ENCODE assay signal across 1 cellular context in the genomic region with DNA sequence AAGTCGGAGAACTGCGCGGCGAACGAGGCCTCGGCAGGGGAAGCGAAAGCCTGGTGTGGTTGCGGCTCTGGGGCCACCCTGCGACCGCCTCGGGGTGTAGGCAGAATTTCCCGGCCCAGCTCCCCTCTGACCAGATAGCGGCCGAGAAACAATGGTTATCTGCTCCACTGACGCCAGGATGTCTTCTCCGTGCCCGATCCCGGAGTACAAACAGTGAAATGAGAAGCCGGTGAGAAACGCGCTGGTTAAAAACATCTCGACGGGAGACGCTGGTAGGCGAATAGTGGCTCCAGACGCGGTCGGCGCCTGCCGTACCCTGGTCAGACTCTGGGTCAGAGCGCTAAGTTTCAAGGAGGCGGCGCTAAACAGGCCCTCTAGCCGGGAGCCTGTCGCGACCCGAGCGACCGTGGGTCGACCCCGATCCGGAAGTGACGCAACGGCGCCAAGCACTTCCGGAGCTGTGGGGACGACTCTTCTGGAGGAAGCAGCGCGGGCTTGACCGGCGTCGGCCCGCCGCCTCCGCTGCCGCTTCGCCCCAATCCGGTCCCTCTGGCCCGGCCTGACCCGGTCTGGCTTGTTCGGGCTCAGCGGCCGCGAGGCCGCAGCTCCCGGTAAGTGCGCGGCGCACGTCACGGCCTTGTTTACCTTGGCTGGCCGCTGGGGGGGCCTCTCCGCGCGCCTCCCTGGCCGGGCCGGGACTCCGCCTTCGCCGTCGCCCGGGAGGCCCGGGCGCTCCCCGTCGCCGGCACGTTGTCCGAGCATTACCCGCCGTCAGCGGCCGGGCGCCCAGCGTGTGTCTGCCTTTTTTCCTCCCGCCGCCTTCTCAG.
TF ChIP-seq lines count a peak whose summit lies in the region.

Gene ARIH2, plus strand, starts transcription at position 455 of the 827 bp plus-strand sequence. CDS start 8,717 bp downstream, outside the sequence.

TF ChIP-seq in HepG2, 621 proteins besides CTCF, POLR2A, EP300 and RAD21 (continued from another document and continues in another):
- TF ChIP-seq, protein P1, sequence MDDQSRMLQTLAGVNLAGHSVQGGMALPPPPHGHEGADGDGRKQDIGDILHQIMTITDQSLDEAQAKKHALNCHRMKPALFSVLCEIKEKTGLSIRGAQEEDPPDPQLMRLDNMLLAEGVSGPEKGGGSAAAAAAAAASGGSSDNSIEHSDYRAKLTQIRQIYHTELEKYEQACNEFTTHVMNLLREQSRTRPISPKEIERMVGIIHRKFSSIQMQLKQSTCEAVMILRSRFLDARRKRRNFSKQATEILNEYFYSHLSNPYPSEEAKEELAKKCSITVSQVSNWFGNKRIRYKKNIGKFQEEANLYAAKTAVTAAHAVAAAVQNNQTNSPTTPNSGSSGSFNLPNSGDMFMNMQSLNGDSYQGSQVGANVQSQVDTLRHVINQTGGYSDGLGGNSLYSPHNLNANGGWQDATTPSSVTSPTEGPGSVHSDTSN (CRISPR knock-in tag; IDR thresholded peaks at IDR 0.05; ENCODE audit: borderline replicate concordance) = no peak
- no peak for TF ChIP-seq HNRNPUL1 (IDR thresholded peaks at IDR 0.05; ENCODE audit: low read depth, low read length)
- TF ChIP-seq ZNF558 (CRISPR knock-in tag; IDR thresholded peaks at IDR 0.05; ENCODE audit: borderline replicate concordance) = 0 out of 2 replicates have a peak, but pooled peaks have one; percentile 23
- no peak for TF ChIP-seq ZNF253 (CRISPR knock-in tag; IDR thresholded peaks at IDR 0.05; ENCODE audit: borderline replicate concordance)
- peak; percentile 91; the same call in 1 of the 2 replicates for TF ChIP-seq CBX2 (IDR thresholded peaks at IDR 0.05; ENCODE audit: low read depth, low read length)
- no peak for TF ChIP-seq CBX2 (CRISPR knock-in tag; IDR thresholded peaks at IDR 0.05; ENCODE audit: low read depth)
- TF ChIP-seq XBP1 (CRISPR knock-in tag; IDR thresholded peaks at IDR 0.05) = peak; percentile 47; the same call in 1 of the 2 replicates
- peak; percentile 80 for TF ChIP-seq ZNF407 (CRISPR knock-in tag; IDR thresholded peaks at IDR 0.05; ENCODE audit: not compliant biosample characterization)
- TF ChIP-seq, protein P2, sequence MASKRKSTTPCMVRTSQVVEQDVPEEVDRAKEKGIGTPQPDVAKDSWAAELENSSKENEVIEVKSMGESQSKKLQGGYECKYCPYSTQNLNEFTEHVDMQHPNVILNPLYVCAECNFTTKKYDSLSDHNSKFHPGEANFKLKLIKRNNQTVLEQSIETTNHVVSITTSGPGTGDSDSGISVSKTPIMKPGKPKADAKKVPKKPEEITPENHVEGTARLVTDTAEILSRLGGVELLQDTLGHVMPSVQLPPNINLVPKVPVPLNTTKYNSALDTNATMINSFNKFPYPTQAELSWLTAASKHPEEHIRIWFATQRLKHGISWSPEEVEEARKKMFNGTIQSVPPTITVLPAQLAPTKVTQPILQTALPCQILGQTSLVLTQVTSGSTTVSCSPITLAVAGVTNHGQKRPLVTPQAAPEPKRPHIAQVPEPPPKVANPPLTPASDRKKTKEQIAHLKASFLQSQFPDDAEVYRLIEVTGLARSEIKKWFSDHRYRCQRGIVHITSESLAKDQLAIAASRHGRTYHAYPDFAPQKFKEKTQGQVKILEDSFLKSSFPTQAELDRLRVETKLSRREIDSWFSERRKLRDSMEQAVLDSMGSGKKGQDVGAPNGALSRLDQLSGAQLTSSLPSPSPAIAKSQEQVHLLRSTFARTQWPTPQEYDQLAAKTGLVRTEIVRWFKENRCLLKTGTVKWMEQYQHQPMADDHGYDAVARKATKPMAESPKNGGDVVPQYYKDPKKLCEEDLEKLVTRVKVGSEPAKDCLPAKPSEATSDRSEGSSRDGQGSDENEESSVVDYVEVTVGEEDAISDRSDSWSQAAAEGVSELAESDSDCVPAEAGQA (IDR thresholded peaks at IDR 0.05; ENCODE audit: low read depth) = peak; percentile 55; the same call in 1 of the 2 replicates
- TF ChIP-seq, protein P2 (CRISPR knock-in tag; IDR thresholded peaks at IDR 0.05; ENCODE audit: borderline replicate concordance) = peak; percentile 60; the same call in 1 of the 2 replicates
- 0 out of 2 replicates have a peak, but pooled peaks have one; percentile 26 for TF ChIP-seq PRMT3 (CRISPR knock-in tag; IDR thresholded peaks at IDR 0.05; ENCODE audit: borderline replicate concordance, low read depth)
- no peak for TF ChIP-seq ZBTB44 (CRISPR knock-in tag; IDR thresholded peaks at IDR 0.05)
- no peak; the same call in 1 of the 2 replicates for TF ChIP-seq MIER2 (CRISPR knock-in tag; IDR thresholded peaks at IDR 0.05)
- TF ChIP-seq SRSF4 (IDR thresholded peaks at IDR 0.05; ENCODE audit: low read depth, low read length, poor library complexity, severe bottlenecking) = no peak
- peak; percentile 20; the same call in 1 of the 2 replicates for TF ChIP-seq ZNF605 (CRISPR knock-in tag; IDR thresholded peaks at IDR 0.05)
- TF ChIP-seq MAZ (IDR thresholded peaks at IDR 0.05; ENCODE audit: borderline replicate concordance, low read depth, low read length) = no peak
- peak; percentile 70 for TF ChIP-seq MAZ (CRISPR knock-in tag; IDR thresholded peaks at IDR 0.05; ENCODE audit: low read depth)
- 0 out of 2 replicates have a peak, but pooled peaks have one; percentile 45 for TF ChIP-seq STAT6 (CRISPR knock-in tag; IDR thresholded peaks at IDR 0.05; ENCODE audit: borderline replicate concordance)
- TF ChIP-seq NONO (IDR thresholded peaks at IDR 0.05) = no peak
- peak; percentile 50; the same call in 1 of the 2 replicates for TF ChIP-seq NONO (CRISPR knock-in tag; conservative IDR thresholded peaks at IDR 0.05)
- peak; percentile 93 for TF ChIP-seq PHF8 (CRISPR knock-in tag; IDR thresholded peaks at IDR 0.05)
- no peak for TF ChIP-seq PCBP2 (optimal IDR thresholded peaks at IDR 0.05; ENCODE audit: low read depth, low read length, poor library complexity, severe bottlenecking)
- TF ChIP-seq, protein P3, sequence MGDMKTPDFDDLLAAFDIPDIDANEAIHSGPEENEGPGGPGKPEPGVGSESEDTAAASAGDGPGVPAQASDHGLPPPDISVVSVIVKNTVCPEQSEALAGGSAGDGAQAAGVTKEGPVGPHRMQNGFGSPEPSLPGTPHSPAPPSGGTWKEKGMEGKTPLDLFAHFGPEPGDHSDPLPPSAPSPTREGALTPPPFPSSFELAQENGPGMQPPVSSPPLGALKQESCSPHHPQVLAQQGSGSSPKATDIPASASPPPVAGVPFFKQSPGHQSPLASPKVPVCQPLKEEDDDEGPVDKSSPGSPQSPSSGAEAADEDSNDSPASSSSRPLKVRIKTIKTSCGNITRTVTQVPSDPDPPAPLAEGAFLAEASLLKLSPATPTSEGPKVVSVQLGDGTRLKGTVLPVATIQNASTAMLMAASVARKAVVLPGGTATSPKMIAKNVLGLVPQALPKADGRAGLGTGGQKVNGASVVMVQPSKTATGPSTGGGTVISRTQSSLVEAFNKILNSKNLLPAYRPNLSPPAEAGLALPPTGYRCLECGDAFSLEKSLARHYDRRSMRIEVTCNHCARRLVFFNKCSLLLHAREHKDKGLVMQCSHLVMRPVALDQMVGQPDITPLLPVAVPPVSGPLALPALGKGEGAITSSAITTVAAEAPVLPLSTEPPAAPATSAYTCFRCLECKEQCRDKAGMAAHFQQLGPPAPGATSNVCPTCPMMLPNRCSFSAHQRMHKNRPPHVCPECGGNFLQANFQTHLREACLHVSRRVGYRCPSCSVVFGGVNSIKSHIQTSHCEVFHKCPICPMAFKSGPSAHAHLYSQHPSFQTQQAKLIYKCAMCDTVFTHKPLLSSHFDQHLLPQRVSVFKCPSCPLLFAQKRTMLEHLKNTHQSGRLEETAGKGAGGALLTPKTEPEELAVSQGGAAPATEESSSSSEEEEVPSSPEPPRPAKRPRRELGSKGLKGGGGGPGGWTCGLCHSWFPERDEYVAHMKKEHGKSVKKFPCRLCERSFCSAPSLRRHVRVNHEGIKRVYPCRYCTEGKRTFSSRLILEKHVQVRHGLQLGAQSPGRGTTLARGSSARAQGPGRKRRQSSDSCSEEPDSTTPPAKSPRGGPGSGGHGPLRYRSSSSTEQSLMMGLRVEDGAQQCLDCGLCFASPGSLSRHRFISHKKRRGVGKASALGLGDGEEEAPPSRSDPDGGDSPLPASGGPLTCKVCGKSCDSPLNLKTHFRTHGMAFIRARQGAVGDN (CRISPR knock-in tag; IDR thresholded peaks at IDR 0.05) = peak; percentile 88
